In the genomic region with DNA sequence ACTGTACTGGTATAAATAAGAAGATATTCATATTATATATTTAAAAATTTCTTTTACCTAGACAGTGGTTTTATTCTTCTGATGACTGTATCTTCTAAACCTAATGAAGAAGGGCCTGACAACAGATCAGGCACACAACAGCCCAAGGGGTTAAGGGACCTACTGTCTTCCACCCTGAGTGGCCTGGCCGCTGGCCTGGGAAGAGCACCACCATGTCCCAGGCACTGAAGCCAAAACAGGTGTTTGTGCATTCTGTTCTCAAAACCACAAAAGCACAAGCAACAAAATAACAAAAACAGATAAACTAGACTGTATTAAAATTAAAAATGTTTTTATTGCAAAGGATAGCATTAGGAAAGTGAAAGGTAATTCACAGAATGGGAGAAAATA, we compare ENCODE assay signal across 22 cellular contexts.
"Had no signal": no experiment of that assay in that cellular context is flagged by ENCODE, and none has a peak within 500 bp of the region (broad histone marks: within the 10 kb centered on the region; RNA-seq: fewer than 3 reads in every experiment).

No MANE protein-coding gene starts in this region.

- H3K27ac ChIP-seq: brain microvascular endothelial cell, dorsolateral prefrontal cortex, esophagus muscularis mucosa, left ventricle myocardium inferior, neutrophil, ovary, prostate gland, VCaP had no signal

- H3K4me1 ChIP-seq: esophagus muscularis mucosa, left ventricle myocardium inferior, prostate gland had no signal

- H3K9me3 ChIP-seq: esophagus muscularis mucosa, left ventricle myocardium inferior, neutrophil, ovary, prostate gland, tibial nerve had no signal

- H3K27me3 Mint-ChIP-seq: activated CD4-positive, alpha-beta T cell treated with anti-CD3 and anti-CD28 coated beads, Interleukin-2, amount 10 ng/mL, durations not matched to agents 7 days and 5 days; effector memory CD8-positive, alpha-beta T cell; stimulated activated naive CD8-positive, alpha-beta T cell treated with anti-CD3 and anti-CD28 coated beads, Interleukin-15, amount 100 ng/mL, for 72 hours had no signal

- H3K4me3 ChIP-seq: dorsolateral prefrontal cortex, esophagus muscularis mucosa, left ventricle myocardium inferior, ovary, prostate gland, tibial nerve had no signal

- H3K4me3 Mint-ChIP-seq: activated CD4-positive, alpha-beta T cell treated with anti-CD3 and anti-CD28 coated beads, Interleukin-2, amount 10 ng/mL, durations not matched to agents 7 days and 5 days; nephron; T-helper 2 cell treated with Interferon-gamma antibody and Interleukin-4, amounts not matched to agents 5 μg/mL and 100 μg/mL, for 36 hours had no signal

- ATAC-seq: activated CD4-positive, CD25-positive, alpha-beta regulatory T cell treated with anti-CD3 and anti-CD28 coated beads, Interleukin-2, amount 50 U/mL, for 24 hours; activated naive CD4-positive, alpha-beta T cell treated with anti-CD3 and anti-CD28 coated beads, Interleukin-2, amount 50 U/mL, for 72 hours; effector memory CD8-positive, alpha-beta T cell had no signal

- H3K9me3 Mint-ChIP-seq: activated CD4-positive, alpha-beta T cell treated with anti-CD3 and anti-CD28 coated beads, Interleukin-2, amount 10 ng/mL, durations not matched to agents 7 days and 5 days; activated naive CD4-positive, alpha-beta T cell treated with anti-CD3 and anti-CD28 coated beads, Interleukin-2, amount 50 U/mL, for 72 hours; effector memory CD8-positive, alpha-beta T cell; nephron; stimulated activated naive CD8-positive, alpha-beta T cell treated with anti-CD3 and anti-CD28 coated beads, Interleukin-15, amount 100 ng/mL, for 72 hours; T-helper 2 cell treated with Interferon-gamma antibody and Interleukin-4, amounts not matched to agents 5 μg/mL and 100 μg/mL, for 36 hours had no signal

- H3K27me3 ChIP-seq: brain microvascular endothelial cell, dorsolateral prefrontal cortex, esophagus muscularis mucosa, neutrophil, ovary, tibial nerve had no signal

- H3K27ac Mint-ChIP-seq: activated naive CD4-positive, alpha-beta T cell treated with anti-CD3 and anti-CD28 coated beads, Interleukin-2, amount 50 U/mL, for 72 hours; nephron; stimulated activated naive CD8-positive, alpha-beta T cell treated with anti-CD3 and anti-CD28 coated beads, Interleukin-15, amount 100 ng/mL, for 72 hours; T-helper 2 cell treated with Interferon-gamma antibody and Interleukin-4, amounts not matched to agents 5 μg/mL and 100 μg/mL, for 36 hours had no signal

- H3K36me3 Mint-ChIP-seq: activated naive CD4-positive, alpha-beta T cell treated with anti-CD3 and anti-CD28 coated beads, Interleukin-2, amount 50 U/mL, for 72 hours had no signal

- FAIRE-seq: colon, frontal cortex had no signal

- H3K36me3 ChIP-seq: brain microvascular endothelial cell, esophagus muscularis mucosa, left ventricle myocardium inferior, neutrophil, ovary, prostate gland, tibial nerve had no signal

- DNase-seq: activated CD4-positive, alpha-beta T cell treated with anti-CD3 and anti-CD28 coated beads, Interleukin-2, amount 10 ng/mL, durations not matched to agents 7 days and 5 days; brain microvascular endothelial cell; caudate nucleus; dorsolateral prefrontal cortex; effector memory CD8-positive, alpha-beta T cell; hippocampal formation; left ventricle myocardium inferior; midbrain; ovary; stimulated activated CD4-positive, alpha-beta T cell treated with anti-CD3 and anti-CD28 coated beads, Interleukin-4, amount 100 ng/mL, for 4 hours had no signal
